34 cellular contexts compared by ENCODE assay signal in genomic region chr12:75603475-75603874, GRCh38.
A peak's percentile ranks its signal among the peaks of the same experiment; 100 is the strongest.
DNase-seq lines count a peak whose midpoint lies in the region; FAIRE-seq and TF ChIP-seq lines count a peak whose summit lies in the region.
"Had no signal": no experiment of that assay in that cellular context is flagged by ENCODE, and none has a peak within 500 bp of the region (broad histone marks: within the 10 kb centered on the region; RNA-seq: fewer than 3 reads in every experiment).

No MANE protein-coding gene starts in this region.

- no peaks in the 10 kb centered on the region for H3K4me1 ChIP-seq in astrocyte (ENCODE audit: insufficient read depth, low read length)
- H3K4me1 ChIP-seq: BLaER1 treated with 17β-estradiol and CSF1 and Interleukin-3, amounts not matched to agents 10 nM and 100 nM; pancreas; right atrium auricular region; spleen; transverse colon had no signal

- H3K27me3 Mint-ChIP-seq in astrocyte (ENCODE audit: low read depth, unreplicated experiment), result no peaks in the 10 kb centered on the region
- peaks cover 24% of the 10 kb centered on the region for H3K27me3 Mint-ChIP-seq in activated T-helper 1 cell treated with anti-CD3 and anti-CD28 coated beads, Interleukin-12 subunit alpha, Interleukin-12 subunit beta, Interleukin-2, Interleukin-4 antibody, amounts not matched to agents 30 ng/mL and 10 ng/mL and 1 ng/mL, durations not matched to agents 14 hours and 24 hours and 36 hours (ENCODE audit: insufficient read depth)
- H3K27me3 Mint-ChIP-seq in osteocyte (ENCODE audit: unreplicated experiment), result no peaks in the 10 kb centered on the region

- H3K27ac Mint-ChIP-seq in astrocyte (ENCODE audit: unreplicated experiment), result no peak overlapping the region
- H3K27ac Mint-ChIP-seq in activated T-helper 1 cell treated with anti-CD3 and anti-CD28 coated beads, Interleukin-12 subunit alpha, Interleukin-12 subunit beta, Interleukin-2, Interleukin-4 antibody, amounts not matched to agents 30 ng/mL and 10 ng/mL and 1 ng/mL, durations not matched to agents 14 hours and 24 hours and 36 hours, result no peak overlapping the region
- no peak overlapping the region for H3K27ac Mint-ChIP-seq in osteocyte (ENCODE audit: unreplicated experiment)
- H3K27ac Mint-ChIP-seq: activated naive CD8-positive, alpha-beta T cell treated with anti-CD3 and anti-CD28 coated beads, Interleukin-2, amount 50 U/mL, for 24 hours; activated T-cell treated with anti-CD3 and anti-CD28 coated beads, Interleukin-2, amount 50 U/mL, for 24 hours; nephron progenitor cell had no signal

- H3K27me3 ChIP-seq in astrocyte (ENCODE audit: insufficient read depth, low read length), result no peaks in the 10 kb centered on the region
- H3K27me3 ChIP-seq: BLaER1 treated with 17β-estradiol and CSF1 and Interleukin-3, amounts not matched to agents 10 nM and 100 nM; brain microvascular endothelial cell; pancreas; right atrium auricular region; spleen; transverse colon had no signal

- H3K79me2 ChIP-seq in astrocyte (ENCODE audit: insufficient read depth, low read length), result no peaks in the 10 kb centered on the region

- H3K4me3 Mint-ChIP-seq in astrocyte (ENCODE audit: unreplicated experiment), result no peak overlapping the region
- no peak overlapping the region for H3K4me3 Mint-ChIP-seq in activated T-helper 1 cell treated with anti-CD3 and anti-CD28 coated beads, Interleukin-12 subunit alpha, Interleukin-12 subunit beta, Interleukin-2, Interleukin-4 antibody, amounts not matched to agents 30 ng/mL and 10 ng/mL and 1 ng/mL, durations not matched to agents 14 hours and 24 hours and 36 hours
- no peak overlapping the region for H3K4me3 Mint-ChIP-seq in osteocyte (ENCODE audit: unreplicated experiment)
- H3K4me3 Mint-ChIP-seq: activated naive CD8-positive, alpha-beta T cell treated with anti-CD3 and anti-CD28 coated beads, Interleukin-2, amount 50 U/mL, for 24 hours; activated T-cell treated with anti-CD3 and anti-CD28 coated beads, Interleukin-2, amount 50 U/mL, for 24 hours; nephron progenitor cell had no signal

- no peaks in the 10 kb centered on the region for H4K20me1 ChIP-seq in astrocyte (ENCODE audit: insufficient read depth, low read length)
- H4K20me1 ChIP-seq: BLaER1 treated with 17β-estradiol and CSF1 and Interleukin-3, amounts not matched to agents 10 nM and 100 nM had no signal

- H3K4me2 ChIP-seq in astrocyte (ENCODE audit: low read length), result no peak overlapping the region
- H3K4me2 ChIP-seq: BLaER1 treated with 17β-estradiol and CSF1 and Interleukin-3, amounts not matched to agents 10 nM and 100 nM had no signal

- H3K9me3 Mint-ChIP-seq in astrocyte (ENCODE audit: unreplicated experiment) (peaks cover 4% of the 10 kb centered on the region), osteocyte (ENCODE audit: unreplicated experiment) (no peaks in the 10 kb centered on the region)
- H3K9me3 Mint-ChIP-seq in activated T-helper 1 cell treated with anti-CD3 and anti-CD28 coated beads, Interleukin-12 subunit alpha, Interleukin-12 subunit beta, Interleukin-2, Interleukin-4 antibody, amounts not matched to agents 30 ng/mL and 10 ng/mL and 1 ng/mL, durations not matched to agents 14 hours and 24 hours and 36 hours, result no peaks in the 10 kb centered on the region
- H3K9me3 Mint-ChIP-seq: activated naive CD8-positive, alpha-beta T cell treated with anti-CD3 and anti-CD28 coated beads, Interleukin-2, amount 50 U/mL, for 24 hours; activated T-cell treated with anti-CD3 and anti-CD28 coated beads, Interleukin-2, amount 50 U/mL, for 24 hours had no signal

- peak; percentile 55 for DNase-seq in EH (ENCODE audit: low read depth)
- DNase-seq in astrocyte (ENCODE audit: low read depth), result peak; percentile 19
- peak; percentile 62 for DNase-seq in fibroblast of mammary gland (ENCODE audit: low read depth)
- DNase-seq in myocyte (ENCODE audit: low read depth), result peak; percentile 44
- no peak for DNase-seq in activated T-helper 1 cell treated with anti-CD3 and anti-CD28 coated beads, Interleukin-12 subunit alpha, Interleukin-12 subunit beta, Interleukin-2, Interleukin-4 antibody, amounts not matched to agents 30 ng/mL and 10 ng/mL and 1 ng/mL, durations not matched to agents 14 hours and 24 hours and 36 hours (ENCODE audit: low spot score)
- DNase-seq in NCI-H2171 treated with DMSO at 0.1 percent for 48 hours (lab: John Stamatoyannopoulos, UW), result no peak
- no peak for DNase-seq in osteocyte (ENCODE audit: extremely low spot score, unreplicated experiment)
- no peak for DNase-seq in foreskin melanocyte
- DNase-seq: activated CD4-positive, alpha-beta T cell treated with anti-CD3 and anti-CD28 coated beads for 48 hours; activated naive CD8-positive, alpha-beta T cell treated with anti-CD3 and anti-CD28 coated beads, Interleukin-2, amount 50 U/mL, for 24 hours; activated T-cell treated with anti-CD3 and anti-CD28 coated beads, Interleukin-2, amount 50 U/mL, for 24 hours; brain microvascular endothelial cell; COR-L47; DMS53; effector memory CD4-positive, alpha-beta T cell; erythroblast; islet precursor cell; Kasumi-1; mucosa of descending colon; NCI-H1105; NCI-H2029 treated with DMSO at 0.1 percent for 48 hours; NCI-H345; nephron progenitor cell; pancreas; spleen; SW 1271; T-helper 9 cell; transverse colon; WERI-Rb-1 had no signal

- TF ChIP-seq CTCF in astrocyte (IDR thresholded peaks at IDR 0.05; ENCODE audit: insufficient read depth, low read depth, low read length) (no peak), fibroblast of mammary gland (conservative IDR thresholded peaks at IDR 0.05; ENCODE audit: control insufficient read depth, insufficient read depth, low read depth, low read length) (no peak), osteocyte (IDR thresholded peaks at IDR 0.05) (no peak)

- no peak overlapping the region for H3K9ac ChIP-seq in astrocyte (ENCODE audit: low read length)
- H3K9ac ChIP-seq: BLaER1 treated with 17β-estradiol and CSF1 and Interleukin-3, amounts not matched to agents 10 nM and 100 nM had no signal

- H3K4me1 Mint-ChIP-seq in astrocyte (ENCODE audit: low read depth, unreplicated experiment) (no peaks in the 10 kb centered on the region), osteocyte (ENCODE audit: unreplicated experiment) (peaks cover 19% of the 10 kb centered on the region)
- no peaks in the 10 kb centered on the region for H3K4me1 Mint-ChIP-seq in activated T-helper 1 cell treated with anti-CD3 and anti-CD28 coated beads, Interleukin-12 subunit alpha, Interleukin-12 subunit beta, Interleukin-2, Interleukin-4 antibody, amounts not matched to agents 30 ng/mL and 10 ng/mL and 1 ng/mL, durations not matched to agents 14 hours and 24 hours and 36 hours (ENCODE audit: low read depth)
- H3K4me1 Mint-ChIP-seq: activated naive CD8-positive, alpha-beta T cell treated with anti-CD3 and anti-CD28 coated beads, Interleukin-2, amount 50 U/mL, for 24 hours had no signal

- no peaks in the 10 kb centered on the region for H3K9me3 ChIP-seq in astrocyte (ENCODE audit: insufficient read depth, low read depth, low read length)
- H3K9me3 ChIP-seq: BLaER1 treated with 17β-estradiol and CSF1 and Interleukin-3, amounts not matched to agents 10 nM and 100 nM; mucosa of descending colon; pancreas; right atrium auricular region; spleen; transverse colon had no signal

- H3K36me3 ChIP-seq in astrocyte (ENCODE audit: insufficient read depth, low read length), result no peaks in the 10 kb centered on the region
- H3K36me3 ChIP-seq: BLaER1 treated with 17β-estradiol and CSF1 and Interleukin-3, amounts not matched to agents 10 nM and 100 nM; brain microvascular endothelial cell; pancreas; right atrium auricular region; spleen; transverse colon; WERI-Rb-1 had no signal

- H3K27ac ChIP-seq in astrocyte (ENCODE audit: low read depth, low read length), result no peak overlapping the region
- H3K27ac ChIP-seq: BLaER1 treated with 17β-estradiol and CSF1 and Interleukin-3, amounts not matched to agents 10 nM and 100 nM; brain microvascular endothelial cell; pancreas; right atrium auricular region; spleen; transverse colon; WERI-Rb-1 had no signal

- H3K36me3 Mint-ChIP-seq in astrocyte (ENCODE audit: low read depth, unreplicated experiment) (no peaks in the 10 kb centered on the region), osteocyte (ENCODE audit: unreplicated experiment) (no peaks in the 10 kb centered on the region)
- no peaks in the 10 kb centered on the region for H3K36me3 Mint-ChIP-seq in activated T-helper 1 cell treated with anti-CD3 and anti-CD28 coated beads, Interleukin-12 subunit alpha, Interleukin-12 subunit beta, Interleukin-2, Interleukin-4 antibody, amounts not matched to agents 30 ng/mL and 10 ng/mL and 1 ng/mL, durations not matched to agents 14 hours and 24 hours and 36 hours (ENCODE audit: low read depth)

- no peak for FAIRE-seq in astrocyte (lab: Jason Lieb, UNC)
- FAIRE-seq: GM18507, pancreas, RCC 7860 had no signal

- H3K4me3 ChIP-seq in astrocyte (ENCODE audit: insufficient read depth, low read depth, low read length) (no peak overlapping the region), fibroblast of mammary gland (ENCODE audit: control insufficient read depth, low read depth, low read length) (no peak overlapping the region)
- H3K4me3 ChIP-seq: BLaER1 treated with 17β-estradiol and CSF1 and Interleukin-3, amounts not matched to agents 10 nM and 100 nM; lung; mucosa of descending colon; pancreas; right atrium auricular region; spleen; transverse colon had no signal

- no peak overlapping the region for H2AFZ ChIP-seq in astrocyte (ENCODE audit: low read depth, low read length)

- intact Hi-C loops in activated T-helper 1 cell treated with anti-CD3 and anti-CD28 coated beads, Interleukin-12 subunit alpha, Interleukin-12 subunit beta, Interleukin-2, Interleukin-4 antibody, amounts not matched to agents 30 ng/mL and 10 ng/mL and 1 ng/mL, durations not matched to agents 14 hours and 24 hours and 36 hours (cut with micrococcal nuclease), result no loop called here

Comparison
In these comparisons a context has a peak if more than half of its experiments do, and no peak if none do; other contexts are left out.
1. DNase-seq: peak in EH (single experiment), astrocyte (single experiment), fibroblast of mammary gland (single experiment) and myocyte (single experiment); none in activated T-helper 1 cell treated with anti-CD3 and anti-CD28 coated beads, Interleukin-12 subunit alpha, Interleukin-12 subunit beta, Interleukin-2, Interleukin-4 antibody, amounts not matched to agents 30 ng/mL and 10 ng/mL and 1 ng/mL, durations not matched to agents 14 hours and 24 hours and 36 hours (single experiment), NCI-H2171 treated with DMSO at 0.1 percent for 48 hours (single experiment), osteocyte (single experiment) and foreskin melanocyte (single experiment).